Comparison of ENCODE assay signal across 8 cellular contexts in the genomic region with DNA sequence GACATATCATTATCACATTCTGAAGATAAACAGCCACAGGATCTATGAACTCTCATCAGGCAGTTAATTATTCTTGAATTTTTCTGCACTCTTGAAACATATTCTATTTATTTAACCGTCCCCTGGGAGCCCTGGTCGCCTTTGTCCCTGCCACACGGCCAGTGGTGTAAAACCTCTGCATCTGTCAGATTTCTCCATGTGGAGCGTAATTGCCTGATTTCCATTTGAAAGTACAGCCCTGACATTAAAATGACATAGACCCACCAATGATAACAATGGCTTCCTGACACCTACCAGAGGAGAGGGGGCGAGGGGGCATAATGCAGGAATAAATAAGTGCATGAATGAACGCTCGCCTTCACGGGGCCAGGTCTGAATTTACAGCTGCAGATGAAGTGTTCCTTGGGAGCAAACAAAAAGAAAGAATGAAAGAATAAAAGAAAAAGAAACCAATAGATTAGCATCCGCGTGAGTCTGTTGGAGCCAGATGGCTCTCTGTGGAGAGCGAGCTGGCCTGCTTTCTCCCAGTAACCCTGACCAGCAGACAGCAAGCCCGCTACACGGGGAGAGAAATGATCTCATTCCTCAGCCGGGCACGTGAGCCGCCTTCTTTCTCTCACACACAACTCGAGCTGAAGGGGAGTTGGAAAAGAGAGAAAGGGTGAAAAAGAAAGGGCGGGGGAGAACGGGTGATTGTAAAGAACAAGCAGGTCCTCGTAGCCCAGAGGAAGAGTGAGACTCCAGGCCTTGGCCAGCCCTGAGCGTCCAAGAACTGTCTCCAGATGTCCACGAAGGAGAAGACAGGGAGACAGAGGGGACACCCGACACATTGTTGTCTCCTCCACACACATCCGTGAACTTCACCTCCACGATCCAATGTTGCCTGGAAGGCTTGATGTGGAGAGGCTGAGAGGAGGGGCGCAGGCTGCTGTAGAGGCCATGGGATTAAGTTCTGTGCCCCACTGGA.
A peak's percentile ranks its signal among the peaks of the same experiment; 100 is the strongest.
DNase-seq lines count a peak whose midpoint lies in the region; ATAC-seq and TF ChIP-seq lines count a peak whose summit lies in the region.

No MANE protein-coding gene starts in this region.

- no peaks in the 10 kb centered on the region for H3K79me2 ChIP-seq in smooth muscle cell (ENCODE audit: low read depth)

- DNase-seq in HAP-1 (ENCODE audit: low spot score in 2 of 2) (peak; percentile 83), SK-N-MC (ENCODE audit: low read depth, low spot score) (no peak), right cardiac atrium (peak; percentile 44 to 80 (median 74)), smooth muscle cell (lab: John Stamatoyannopoulos, UW; ENCODE audit: unreplicated experiment) (peak; percentile 2), islet precursor cell (no peak)

- H3K9me3 ChIP-seq in HAP-1 (no peaks in the 10 kb centered on the region), SK-N-MC (ENCODE audit: low read depth, low read length) (no peaks in the 10 kb centered on the region; the same call in 1 of the 2 replicates), right cardiac atrium (ENCODE audit: control insufficient read depth, low read length) (no peaks in the 10 kb centered on the region), smooth muscle cell (replicated peaks; ENCODE audit: low read depth) (no peaks in the 10 kb centered on the region)

- no peak for TF ChIP-seq CTCF in smooth muscle cell (IDR thresholded peaks at IDR 0.05; ENCODE audit: borderline replicate concordance, insufficient read depth, poor library complexity, severe bottlenecking)

- intact Hi-C loops in right cardiac atrium (cut with DNase I) = no loop called here

- no peak overlapping the region for H2AFZ ChIP-seq in smooth muscle cell (ENCODE audit: low read depth)

- in situ Hi-C loops in HAP-1 (cut with MboI; ENCODE audit: low sequenced_read_pairs) = no loop called here

- H3K4me1 ChIP-seq in HAP-1 (peaks cover 13% of the 10 kb centered on the region), right cardiac atrium (ENCODE audit: control insufficient read depth, insufficient read depth, low read length) (peaks cover 2% of the 10 kb centered on the region), smooth muscle cell (ENCODE audit: low read depth) (peaks cover 5% of the 10 kb centered on the region)

- H3K4me3 ChIP-seq in HAP-1 (no peak overlapping the region), SK-N-MC (peak overlapping the region; percentile 13; the same call in 1 of the 2 replicates), right cardiac atrium (ENCODE audit: low read length) (peak overlapping the region; percentile 4), smooth muscle cell (no peak overlapping the region)

- ATAC-seq in right cardiac atrium (peak; percentile 83 to 87), GM19395 (IDR thresholded peaks at IDR 0.05; ENCODE audit: unreplicated experiment) (no peak), HG03469 (IDR thresholded peaks at IDR 0.05; ENCODE audit: unreplicated experiment) (no peak), HG03108 (IDR thresholded peaks at IDR 0.05; ENCODE audit: unreplicated experiment) (no peak)

- H3K36me3 ChIP-seq in HAP-1 (replicated peaks) (no peaks in the 10 kb centered on the region), SK-N-MC (ENCODE audit: insufficient read depth, low read length) (no peaks in the 10 kb centered on the region), smooth muscle cell (ENCODE audit: low read depth) (no peaks in the 10 kb centered on the region)

- H3F3A ChIP-seq in smooth muscle cell (ENCODE audit: low read depth) = peaks cover 3% of the 10 kb centered on the region

- no peaks in the 10 kb centered on the region for H3K27me3 ChIP-seq in HAP-1 (ENCODE audit: low read depth)
- no peaks in the 10 kb centered on the region for H3K27me3 ChIP-seq in right cardiac atrium (ENCODE audit: control insufficient read depth, insufficient read depth)
- peaks cover 20% of the 10 kb centered on the region for H3K27me3 ChIP-seq in smooth muscle cell (ENCODE audit: low read depth)

- WGBS in right cardiac atrium = 39% methylated on average over 26 of the region's 26 CpGs
- 52% methylated on average over 26 of the region's 26 CpGs for WGBS in smooth muscle cell (ENCODE audit: low lambda C conversion rate)

- no peaks in the 10 kb centered on the region for H4K20me1 ChIP-seq in smooth muscle cell (ENCODE audit: low read depth)

- H3K4me2 ChIP-seq in smooth muscle cell = peak overlapping the region; percentile 60

- H3K27ac ChIP-seq in SK-N-MC = no peak overlapping the region
- no peak overlapping the region for H3K27ac ChIP-seq in right cardiac atrium (ENCODE audit: low read length)
- H3K27ac ChIP-seq in smooth muscle cell (ENCODE audit: low read depth) = no peak overlapping the region

- H3K9ac ChIP-seq in SK-N-MC (ENCODE audit: insufficient read length) (no peak overlapping the region), smooth muscle cell (ENCODE audit: low read depth) (no peak overlapping the region)

Comparison
In these comparisons a context has a peak if more than half of its experiments do, and no peak if none do; other contexts are left out.
1. DNase-seq: peak in HAP-1 (2 of 2), right cardiac atrium (3 of 3) and smooth muscle cell (single experiment); none in SK-N-MC (single experiment) and islet precursor cell (single experiment).
2. H3K4me3 ChIP-seq: peak in SK-N-MC (single experiment) and right cardiac atrium (single experiment); none in HAP-1 (single experiment) and smooth muscle cell (single experiment).
3. ATAC-seq: peak in right cardiac atrium (2 of 2); none in GM19395 (single experiment), HG03469 (single experiment) and HG03108 (single experiment).